1 cellular context compared by ENCODE assay signal in the genomic region with DNA sequence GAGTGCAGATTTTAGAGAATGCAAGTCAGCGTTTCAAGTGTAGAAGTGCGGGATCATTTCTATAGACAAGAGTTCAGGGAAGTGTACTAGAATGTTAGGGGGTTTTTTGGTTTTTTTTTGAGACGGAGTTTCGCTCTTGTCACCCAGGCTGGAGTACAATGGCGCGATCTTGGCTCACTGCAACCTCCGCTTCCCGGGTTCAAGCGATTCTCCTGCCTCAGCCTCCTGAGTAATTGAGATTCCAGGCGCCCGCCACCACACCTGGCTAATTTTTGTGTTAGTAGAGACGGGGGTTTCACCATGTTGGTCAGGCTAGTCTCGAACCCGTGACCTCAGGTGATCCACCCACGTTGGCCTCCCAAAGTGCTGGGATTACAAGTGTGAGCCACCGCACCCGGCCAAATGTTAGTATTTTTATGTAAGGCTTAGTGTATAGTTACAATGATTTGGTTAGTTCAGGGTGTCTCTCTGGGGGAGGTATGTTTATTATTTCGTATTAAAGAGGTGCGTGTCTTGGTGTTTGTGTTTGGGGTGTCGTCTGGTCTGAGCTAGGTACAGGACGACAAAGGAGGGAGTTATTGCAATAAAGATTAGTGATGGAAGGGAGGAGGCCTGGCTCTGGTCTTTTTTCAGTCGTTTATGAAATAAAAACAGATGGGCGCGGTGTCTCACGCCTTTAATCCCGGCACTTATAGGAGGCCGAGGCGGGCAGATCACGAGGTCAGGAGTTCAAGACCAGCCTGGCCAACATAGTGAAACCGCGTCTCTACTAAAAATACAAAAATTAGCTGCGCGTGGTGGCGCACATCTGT.
TF ChIP-seq lines count a peak whose summit lies in the region.
"Not testable (repeated sequence)": the region's sequence is repeated elsewhere in the genome, so short reads cannot be mapped to it uniquely, and the experiment has no call there.

No MANE protein-coding gene starts in this region.

TF ChIP-seq in HepG2, 621 proteins besides CTCF, POLR2A, EP300 and RAD21 (continues in another document):
- TF ChIP-seq KAT7 (CRISPR knock-in tag; IDR thresholded peaks at IDR 0.05; ENCODE audit: borderline replicate concordance) (peak; percentile 65; the same call in 1 of the 2 replicates), ZBTB20 (CRISPR knock-in tag; IDR thresholded peaks at IDR 0.05; ENCODE audit: borderline replicate concordance, low read depth) (0 out of 2 replicates have a peak, but pooled peaks have one; percentile 49), RNF219 (CRISPR knock-in tag; IDR thresholded peaks at IDR 0.05) (0 out of 2 replicates have a peak, but pooled peaks have one; percentile 11), ARID2 (CRISPR knock-in tag; IDR thresholded peaks at IDR 0.05; ENCODE audit: borderline replicate concordance) (peak; percentile 23; the same call in 1 of the 2 replicates), ZNF703 (CRISPR knock-in tag; IDR thresholded peaks at IDR 0.05; ENCODE audit: borderline replicate concordance) (0 out of 2 replicates have a peak, but pooled peaks have one; percentile 13), MAFK (conservative IDR thresholded peaks at IDR 0.05 in 1 of 2, IDR thresholded peaks at IDR 0.05 in 1 of 2; ENCODE audit: low read length in 2 of 2) (peak in 1 of 2 experiments; percentile 55; a peak in 2 of 4 replicates), RORA (CRISPR knock-in tag; IDR thresholded peaks at IDR 0.05) (0 out of 2 replicates have a peak, but pooled peaks have one; percentile 2), ZNF609 (CRISPR knock-in tag; IDR thresholded peaks at IDR 0.05; ENCODE audit: borderline replicate concordance) (peak; percentile 25; the same call in 1 of the 2 replicates), GFI1 (CRISPR knock-in tag; IDR thresholded peaks at IDR 0.05; ENCODE audit: borderline replicate concordance) (peak; percentile 57; the same call in 1 of the 2 replicates), ZNF782 (CRISPR knock-in tag; IDR thresholded peaks at IDR 0.05; ENCODE audit: borderline replicate concordance) (0 out of 2 replicates have a peak, but pooled peaks have one; percentile 14), GATAD2A (CRISPR knock-in tag; IDR thresholded peaks at IDR 0.05) (0 out of 2 replicates have a peak, but pooled peaks have one; percentile 1), CHD4 (IDR thresholded peaks at IDR 0.05; ENCODE audit: borderline replicate concordance, low read length) (peak; percentile 84; the same call in 1 of the 2 replicates), ZNF430 (CRISPR knock-in tag; IDR thresholded peaks at IDR 0.05) (peak; percentile 31; the same call in 1 of the 2 replicates), ZNF557 (CRISPR knock-in tag; IDR thresholded peaks at IDR 0.05) (0 out of 2 replicates have a peak, but pooled peaks have one; percentile 54), ZNF225 (CRISPR knock-in tag; IDR thresholded peaks at IDR 0.05) (peak; percentile 17; the same call in 1 of the 2 replicates), MIXL1 (CRISPR knock-in tag; IDR thresholded peaks at IDR 0.05) (peak; percentile 11; the same call in 1 of the 2 replicates), ZNF230 (CRISPR knock-in tag; IDR thresholded peaks at IDR 0.05) (0 out of 2 replicates have a peak, but pooled peaks have one; percentile 28), ZNF224 (CRISPR knock-in tag; IDR thresholded peaks at IDR 0.05) (0 out of 2 replicates have a peak, but pooled peaks have one; percentile 33), DNMT3B (CRISPR knock-in tag; conservative IDR thresholded peaks at IDR 0.05) (0 out of 2 replicates have a peak, but pooled peaks have one; percentile 45), ZNF362 (CRISPR knock-in tag; IDR thresholded peaks at IDR 0.05; ENCODE audit: borderline replicate concordance) (0 out of 2 replicates have a peak, but pooled peaks have one; percentile 45)
- TF ChIP-seq, protein P1, sequence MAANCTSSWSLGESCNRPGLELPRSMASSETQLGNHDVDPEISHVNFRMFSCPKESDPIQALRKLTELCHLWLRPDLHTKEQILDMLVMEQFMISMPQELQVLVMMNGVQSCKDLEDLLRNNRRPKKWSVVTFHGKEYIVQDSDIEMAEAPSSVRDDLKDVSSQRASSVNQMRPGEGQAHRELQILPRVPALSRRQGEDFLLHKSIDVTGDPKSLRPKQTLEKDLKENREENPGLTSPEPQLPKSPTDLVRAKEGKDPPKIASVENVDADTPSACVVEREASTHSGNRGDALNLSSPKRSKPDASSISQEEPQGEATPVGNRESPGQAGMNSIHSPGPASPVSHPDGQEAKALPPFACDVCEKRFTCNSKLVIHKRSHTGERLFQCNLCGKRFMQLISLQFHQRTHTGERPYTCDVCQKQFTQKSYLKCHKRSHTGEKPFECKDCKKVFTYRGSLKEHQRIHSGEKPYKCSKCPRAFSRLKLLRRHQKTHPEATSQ (CRISPR knock-in tag; IDR thresholded peaks at IDR 0.05; ENCODE audit: borderline replicate concordance), result 0 out of 2 replicates have a peak, but pooled peaks have one; percentile 44
- TF ChIP-seq, protein P2, sequence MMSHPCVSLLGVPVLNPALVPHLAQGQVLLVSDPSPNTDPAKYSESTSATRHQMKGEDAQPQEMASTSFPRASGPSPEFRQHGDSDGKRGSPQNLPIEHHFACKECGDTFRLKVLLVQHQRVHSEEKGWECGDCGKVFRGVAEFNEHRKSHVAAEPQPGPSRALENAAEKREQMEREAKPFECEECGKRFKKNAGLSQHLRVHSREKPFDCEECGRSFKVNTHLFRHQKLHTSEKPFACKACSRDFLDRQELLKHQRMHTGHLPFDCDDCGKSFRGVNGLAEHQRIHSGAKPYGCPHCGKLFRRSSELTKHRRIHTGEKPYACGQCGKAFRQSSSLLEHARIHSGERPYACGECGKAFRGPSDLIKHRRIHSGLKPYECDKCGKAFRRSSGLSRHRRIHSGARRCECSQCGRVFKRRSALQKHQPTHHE (CRISPR knock-in tag; IDR thresholded peaks at IDR 0.05; ENCODE audit: borderline replicate concordance), result 0 out of 2 replicates have a peak, but pooled peaks have one; percentile 51
- TF ChIP-seq, protein P3, sequence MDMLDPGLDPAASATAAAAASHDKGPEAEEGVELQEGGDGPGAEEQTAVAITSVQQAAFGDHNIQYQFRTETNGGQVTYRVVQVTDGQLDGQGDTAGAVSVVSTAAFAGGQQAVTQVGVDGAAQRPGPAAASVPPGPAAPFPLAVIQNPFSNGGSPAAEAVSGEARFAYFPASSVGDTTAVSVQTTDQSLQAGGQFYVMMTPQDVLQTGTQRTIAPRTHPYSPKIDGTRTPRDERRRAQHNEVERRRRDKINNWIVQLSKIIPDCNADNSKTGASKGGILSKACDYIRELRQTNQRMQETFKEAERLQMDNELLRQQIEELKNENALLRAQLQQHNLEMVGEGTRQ (IDR thresholded peaks at IDR 0.05; ENCODE audit: low read depth, low read length), result not testable (repeated sequence)
- TF ChIP-seq, protein P3 (CRISPR knock-in tag; IDR thresholded peaks at IDR 0.05; ENCODE audit: borderline replicate concordance), result 0 out of 2 replicates have a peak, but pooled peaks have one; percentile 32
- TF ChIP-seq, protein P4, sequence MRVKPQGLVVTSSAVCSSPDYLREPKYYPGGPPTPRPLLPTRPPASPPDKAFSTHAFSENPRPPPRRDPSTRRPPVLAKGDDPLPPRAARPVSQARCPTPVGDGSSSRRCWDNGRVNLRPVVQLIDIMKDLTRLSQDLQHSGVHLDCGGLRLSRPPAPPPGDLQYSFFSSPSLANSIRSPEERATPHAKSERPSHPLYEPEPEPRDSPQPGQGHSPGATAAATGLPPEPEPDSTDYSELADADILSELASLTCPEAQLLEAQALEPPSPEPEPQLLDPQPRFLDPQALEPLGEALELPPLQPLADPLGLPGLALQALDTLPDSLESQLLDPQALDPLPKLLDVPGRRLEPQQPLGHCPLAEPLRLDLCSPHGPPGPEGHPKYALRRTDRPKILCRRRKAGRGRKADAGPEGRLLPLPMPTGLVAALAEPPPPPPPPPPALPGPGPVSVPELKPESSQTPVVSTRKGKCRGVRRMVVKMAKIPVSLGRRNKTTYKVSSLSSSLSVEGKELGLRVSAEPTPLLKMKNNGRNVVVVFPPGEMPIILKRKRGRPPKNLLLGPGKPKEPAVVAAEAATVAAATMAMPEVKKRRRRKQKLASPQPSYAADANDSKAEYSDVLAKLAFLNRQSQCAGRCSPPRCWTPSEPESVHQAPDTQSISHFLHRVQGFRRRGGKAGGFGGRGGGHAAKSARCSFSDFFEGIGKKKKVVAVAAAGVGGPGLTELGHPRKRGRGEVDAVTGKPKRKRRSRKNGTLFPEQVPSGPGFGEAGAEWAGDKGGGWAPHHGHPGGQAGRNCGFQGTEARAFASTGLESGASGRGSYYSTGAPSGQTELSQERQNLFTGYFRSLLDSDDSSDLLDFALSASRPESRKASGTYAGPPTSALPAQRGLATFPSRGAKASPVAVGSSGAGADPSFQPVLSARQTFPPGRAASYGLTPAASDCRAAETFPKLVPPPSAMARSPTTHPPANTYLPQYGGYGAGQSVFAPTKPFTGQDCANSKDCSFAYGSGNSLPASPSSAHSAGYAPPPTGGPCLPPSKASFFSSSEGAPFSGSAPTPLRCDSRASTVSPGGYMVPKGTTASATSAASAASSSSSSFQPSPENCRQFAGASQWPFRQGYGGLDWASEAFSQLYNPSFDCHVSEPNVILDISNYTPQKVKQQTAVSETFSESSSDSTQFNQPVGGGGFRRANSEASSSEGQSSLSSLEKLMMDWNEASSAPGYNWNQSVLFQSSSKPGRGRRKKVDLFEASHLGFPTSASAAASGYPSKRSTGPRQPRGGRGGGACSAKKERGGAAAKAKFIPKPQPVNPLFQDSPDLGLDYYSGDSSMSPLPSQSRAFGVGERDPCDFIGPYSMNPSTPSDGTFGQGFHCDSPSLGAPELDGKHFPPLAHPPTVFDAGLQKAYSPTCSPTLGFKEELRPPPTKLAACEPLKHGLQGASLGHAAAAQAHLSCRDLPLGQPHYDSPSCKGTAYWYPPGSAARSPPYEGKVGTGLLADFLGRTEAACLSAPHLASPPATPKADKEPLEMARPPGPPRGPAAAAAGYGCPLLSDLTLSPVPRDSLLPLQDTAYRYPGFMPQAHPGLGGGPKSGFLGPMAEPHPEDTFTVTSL (CRISPR knock-in tag; IDR thresholded peaks at IDR 0.05; ENCODE audit: borderline replicate concordance), result peak; percentile 56; the same call in 1 of the 2 replicates
- TF ChIP-seq, protein P5, sequence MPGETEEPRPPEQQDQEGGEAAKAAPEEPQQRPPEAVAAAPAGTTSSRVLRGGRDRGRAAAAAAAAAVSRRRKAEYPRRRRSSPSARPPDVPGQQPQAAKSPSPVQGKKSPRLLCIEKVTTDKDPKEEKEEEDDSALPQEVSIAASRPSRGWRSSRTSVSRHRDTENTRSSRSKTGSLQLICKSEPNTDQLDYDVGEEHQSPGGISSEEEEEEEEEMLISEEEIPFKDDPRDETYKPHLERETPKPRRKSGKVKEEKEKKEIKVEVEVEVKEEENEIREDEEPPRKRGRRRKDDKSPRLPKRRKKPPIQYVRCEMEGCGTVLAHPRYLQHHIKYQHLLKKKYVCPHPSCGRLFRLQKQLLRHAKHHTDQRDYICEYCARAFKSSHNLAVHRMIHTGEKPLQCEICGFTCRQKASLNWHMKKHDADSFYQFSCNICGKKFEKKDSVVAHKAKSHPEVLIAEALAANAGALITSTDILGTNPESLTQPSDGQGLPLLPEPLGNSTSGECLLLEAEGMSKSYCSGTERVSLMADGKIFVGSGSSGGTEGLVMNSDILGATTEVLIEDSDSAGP (CRISPR knock-in tag; IDR thresholded peaks at IDR 0.05; ENCODE audit: borderline replicate concordance), result peak; percentile 14; the same call in 1 of the 2 replicates
